Comparison of ENCODE assay signal across 24 cellular contexts in genomic region chr5:111996574-111996973, GRCh38.
"Had no signal": no experiment of that assay in that cellular context is flagged by ENCODE, and none has a peak within 500 bp of the region (broad histone marks: within the 10 kb centered on the region; RNA-seq: fewer than 3 reads in every experiment).

No MANE protein-coding gene starts in this region.

- H3K4me1 Mint-ChIP-seq: memory B cell; naive B cell; stimulated activated naive B cell treated with anti-CD40 and anti-IgM and Interleukin-4, amounts not matched to agents 10 μg/mL and 1 μg/mL and 100 μg/mL, for 72 hours had no signal

- ATAC-seq: heart right ventricle; left ventricle myocardium superior; mucosa of descending colon; sciatic nerve; stimulated activated naive B cell treated with anti-CD40 and anti-IgM and Interleukin-4, amounts not matched to agents 10 μg/mL and 1 μg/mL and 100 μg/mL, for 72 hours had no signal

- H3K36me3 ChIP-seq: ascending aorta, esophagus squamous epithelium, heart right ventricle, neutrophil, thoracic aorta, upper lobe of left lung, WERI-Rb-1 had no signal

- DNase-seq: activated CD4-positive, alpha-beta T cell treated with anti-CD3 and anti-CD28 coated beads for 1 hour; activated CD8-positive, alpha-beta memory T cell treated with anti-CD3 and anti-CD28 coated beads for 24 hours; activated CD8-positive, alpha-beta memory T cell treated with anti-CD3 and anti-CD28 coated beads, Interleukin-2, amount 50 U/mL, for 48 hours; activated effector memory CD4-positive, alpha-beta T cell treated with anti-CD3 and anti-CD28 coated beads, Interleukin-2, amount 50 U/mL, for 16 hours; activated naive CD4-positive, alpha-beta T cell treated with anti-CD3 and anti-CD28 coated beads, Interleukin-2, amount 50 U/mL, for 16 hours; activated T-cell treated with anti-CD3 and anti-CD28 coated beads, Interleukin-2, amount 50 U/mL, for 48 hours; cerebellar nuclear complex; dermis blood vessel endothelial cell; effector memory CD4-positive, alpha-beta T cell; esophagus squamous epithelium; heart right ventricle; left ventricle myocardium superior; mucosa of descending colon; naive B cell; stimulated activated naive B cell treated with anti-CD40 and anti-IgM and Interleukin-4, amounts not matched to agents 10 μg/mL and 1 μg/mL and 100 μg/mL, for 72 hours; upper lobe of left lung; WERI-Rb-1 had no signal

- H3K4me1 ChIP-seq: ascending aorta, esophagus squamous epithelium, upper lobe of left lung had no signal

- H3K9me3 ChIP-seq: ascending aorta, esophagus squamous epithelium, heart right ventricle, mucosa of descending colon, neutrophil, thoracic aorta, upper lobe of left lung had no signal

- H3K27ac Mint-ChIP-seq: memory B cell; naive B cell; stimulated activated naive B cell treated with anti-CD40 and anti-IgM and Interleukin-4, amounts not matched to agents 10 μg/mL and 1 μg/mL and 100 μg/mL, for 72 hours had no signal

- FAIRE-seq: bronchial epithelial cell, endothelial cell of umbilical vein had no signal

- H3K4me3 Mint-ChIP-seq: memory B cell; naive B cell; stimulated activated naive B cell treated with anti-CD40 and anti-IgM and Interleukin-4, amounts not matched to agents 10 μg/mL and 1 μg/mL and 100 μg/mL, for 72 hours had no signal

- H3K4me3 ChIP-seq: ascending aorta, esophagus squamous epithelium, heart right ventricle, mucosa of descending colon, thoracic aorta, upper lobe of left lung had no signal

- H3K27me3 Mint-ChIP-seq: memory B cell had no signal

- H3K36me3 Mint-ChIP-seq: memory B cell; naive B cell; stimulated activated naive B cell treated with anti-CD40 and anti-IgM and Interleukin-4, amounts not matched to agents 10 μg/mL and 1 μg/mL and 100 μg/mL, for 72 hours had no signal

- H3K27me3 ChIP-seq: ascending aorta, esophagus squamous epithelium, heart right ventricle, neutrophil, upper lobe of left lung had no signal

- H3K9me3 Mint-ChIP-seq: memory B cell had no signal

- H3K27ac ChIP-seq: ascending aorta, esophagus squamous epithelium, heart right ventricle, neutrophil, thoracic aorta, upper lobe of left lung, WERI-Rb-1 had no signal
